ENCODE assay signal across 18 cellular contexts in the genomic region with DNA sequence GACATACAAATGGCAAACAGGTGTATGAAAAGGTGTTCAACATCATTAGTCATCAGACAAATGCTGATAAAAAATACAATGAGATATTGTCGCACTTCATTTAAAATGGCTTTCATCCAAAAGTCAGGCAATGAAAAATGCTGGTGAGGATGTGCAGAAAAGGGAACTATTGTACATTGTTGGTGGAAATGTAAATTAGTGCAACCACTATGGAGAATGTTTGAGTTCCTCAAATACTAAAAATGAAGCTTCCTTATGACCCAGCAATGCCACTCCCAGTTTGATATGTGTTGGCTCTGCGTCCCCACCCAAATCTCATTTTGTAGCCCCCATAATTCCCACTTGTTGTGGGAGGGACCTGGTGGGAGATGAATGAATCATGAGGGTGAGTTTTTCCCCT.
"Had no signal": no experiment of that assay in that cellular context is flagged by ENCODE, and none has a peak within 500 bp of the region (broad histone marks: within the 10 kb centered on the region; RNA-seq: fewer than 3 reads in every experiment).

No MANE protein-coding gene starts in this region.

- H3K27me3 Mint-ChIP-seq: dendritic cell treated with granulocyte-macrophage colony-stimulating factor and Interleukin-4, amounts not matched to agents 40 ng/mL and 50 ng/mL, for 4 days; effector memory CD8-positive, alpha-beta T cell; naive thymus-derived CD4-positive, alpha-beta T cell had no signal

- H3K4me3 ChIP-seq: esophagus muscularis mucosa, gastrocnemius medialis, heart right ventricle, right atrium auricular region, stomach, thoracic aorta, transverse colon had no signal

- H3K27me3 ChIP-seq: esophagus muscularis mucosa, gastrocnemius medialis, heart right ventricle, right atrium auricular region, stomach, transverse colon had no signal

- H3K36me3 Mint-ChIP-seq: naive thymus-derived CD4-positive, alpha-beta T cell had no signal

- H3K4me3 Mint-ChIP-seq: dendritic cell treated with granulocyte-macrophage colony-stimulating factor and Interleukin-4, amounts not matched to agents 40 ng/mL and 50 ng/mL, for 4 days; effector memory CD8-positive, alpha-beta T cell; naive thymus-derived CD4-positive, alpha-beta T cell; nephron progenitor cell had no signal

- H3K4me1 ChIP-seq: esophagus muscularis mucosa, gastrocnemius medialis, heart right ventricle, right atrium auricular region, stomach, transverse colon had no signal

- H3K27ac Mint-ChIP-seq: dendritic cell treated with granulocyte-macrophage colony-stimulating factor and Interleukin-4, amounts not matched to agents 40 ng/mL and 50 ng/mL, for 4 days; effector memory CD8-positive, alpha-beta T cell; naive thymus-derived CD4-positive, alpha-beta T cell; nephron progenitor cell had no signal

- H3K4me1 Mint-ChIP-seq: naive thymus-derived CD4-positive, alpha-beta T cell; nephron progenitor cell had no signal

- DNase-seq: effector memory CD8-positive, alpha-beta T cell; gastrocnemius medialis; heart right ventricle; hypothalamus; kidney glomerular epithelial cell; naive thymus-derived CD4-positive, alpha-beta T cell; nephron progenitor cell; small intestine; stimulated activated CD4-positive, alpha-beta T cell treated with anti-CD3 and anti-CD28 coated beads, Interleukin-12 subunit alpha, Interleukin-12 subunit beta, amount 100 ng/mL, for 4 hours; stimulated activated naive CD4-positive, alpha-beta T cell; stomach; substantia nigra; transverse colon had no signal

- H3K36me3 ChIP-seq: esophagus muscularis mucosa, gastrocnemius medialis, heart right ventricle, right atrium auricular region, stomach, thoracic aorta, transverse colon had no signal

- H3K27ac ChIP-seq: epithelial cell of prostate, esophagus muscularis mucosa, gastrocnemius medialis, heart right ventricle, right atrium auricular region, stomach, thoracic aorta, transverse colon had no signal
